Comparison of ENCODE assay signal across 8 cellular contexts in the genomic region with DNA sequence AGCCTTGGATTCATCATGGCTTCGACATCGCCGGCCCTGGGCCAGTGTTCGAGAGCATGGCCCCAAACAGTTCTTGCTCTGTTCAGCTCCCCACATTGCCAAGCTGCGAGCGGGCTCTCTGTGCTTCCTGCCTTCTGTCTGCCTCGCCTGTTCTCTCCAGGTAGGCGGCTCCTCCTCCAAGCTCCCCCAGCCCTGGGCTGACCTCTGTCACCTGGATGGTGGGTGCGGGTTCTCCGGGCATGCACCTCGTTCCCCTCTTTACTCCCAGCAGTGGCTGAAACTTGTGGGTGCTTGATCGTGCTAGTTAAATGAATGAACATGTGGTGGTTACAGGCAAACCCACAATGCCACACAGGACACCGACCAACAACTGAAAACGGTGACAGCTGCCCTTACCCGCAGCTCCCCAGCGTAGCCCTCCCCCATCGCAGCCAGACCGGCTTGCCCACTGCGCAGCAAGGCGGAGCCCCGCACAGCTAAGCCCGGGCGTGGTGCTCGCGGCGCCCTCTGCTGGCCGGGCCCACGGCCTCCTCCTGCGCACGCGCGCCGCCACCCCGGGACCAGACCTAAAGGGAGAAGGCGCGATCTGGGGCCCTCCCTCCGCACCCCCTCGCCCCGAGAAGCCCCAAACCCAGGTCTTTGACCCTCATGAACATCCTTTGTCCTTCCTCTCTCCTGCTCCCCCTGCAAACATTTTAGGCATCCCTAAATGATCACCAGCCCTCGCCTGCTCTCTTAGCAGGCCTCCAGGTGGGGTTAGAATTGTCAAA. TPM values are rescaled to one million over a fixed set of nuclear protein-coding genes. Genes with fewer than 3 reads are reported as not detected.
DNase-seq lines count a peak whose midpoint lies in the region; ATAC-seq, FAIRE-seq and TF ChIP-seq lines count a peak whose summit lies in the region.

No MANE protein-coding gene starts in this region.

- no peaks in the 10 kb centered on the region for H3K4me1 ChIP-seq in aorta (ENCODE audit: control insufficient read depth in 1 of 2, insufficient read depth in 2 of 2, low read length in 2 of 2)

- peak; percentile 93 for FAIRE-seq in GM12892 (lab: Jason Lieb, UNC)

- intact Hi-C loops in aorta (cut with DNase I), result loop anchor here (1.0 to 10.0 kb wide), 6 partner anchors 23 to 1021 kb away; a partner anchor contains a TSS

- no peaks in the 10 kb centered on the region for H3K27me3 ChIP-seq in aorta (ENCODE audit: control insufficient read depth in 1 of 2, insufficient read depth in 2 of 2, low read length in 1 of 2)

- ATAC-seq in HG02884 (IDR thresholded peaks at IDR 0.05; ENCODE audit: unreplicated experiment), result peak; percentile 66
- peak; percentile 95 for ATAC-seq in aorta (ENCODE audit: low FRiP score)

- no peaks in the 10 kb centered on the region for H3K9me3 ChIP-seq in aorta (ENCODE audit: control insufficient read depth, low read length)

- no peaks in the 10 kb centered on the region for H3K36me3 ChIP-seq in aorta (ENCODE audit: control insufficient read depth in 1 of 2, insufficient read depth in 2 of 2, low read length in 1 of 2)

- DNase-seq in GM12892 (ENCODE audit: insufficient read length) (peak; percentile 94), NCI-H1694 (lab: John Stamatoyannopoulos, UW) (peak; percentile 75), T-helper 2 cell (peak; percentile 82 to 88 (median 84)), anterior cingulate cortex (lab: John Stamatoyannopoulos, UW) (peak in 56 of 58 donors; percentile 15 to 91 (median 77)), hepatic stellate cell (ENCODE audit: low spot score) (peak; percentile 99), retina (peak; percentile 95), aorta (peak; percentile 93 to 95)

- TF ChIP-seq POLR2A in GM12892 (IDR thresholded peaks at IDR 0.05; ENCODE audit: low read depth, low read length), result no peak; the same call in 1 of the 2 replicates

- H3K4me3 ChIP-seq in aorta (ENCODE audit: low read length in 2 of 2), result peak overlapping the region; percentile 5 to 59

- 2 to 4% methylated on average over 32 to 40 of the region's 40 CpGs for WGBS in aorta, 2 donors

- H3K27ac ChIP-seq in aorta (ENCODE audit: low read depth in 1 of 2, low read length in 2 of 2), result peak overlapping the region in 1 of 2 donors; percentile 85

RNA-seq across cellular contexts. Expression of a gene that starts 22.9 kb away (rescaled TPM):
- 660 TPM for polyA plus RNA-seq in GM12892 (2012; ENCODE audit: missing spikeins)
- 100 to 1,000 TPM; 582 to 726 TPM for total RNA-seq in aorta
- 100 to 1,000 TPM; 372 to 801 TPM for polyA plus RNA-seq in aorta

RNA-seq across cellular contexts. Expression of a gene that starts 41.4 kb away (rescaled TPM):
- 9.7 TPM for polyA plus RNA-seq in GM12892 (2012; ENCODE audit: missing spikeins)
- total RNA-seq in aorta, result 1 to 10 TPM; 3.8 to 5.5 TPM
- polyA plus RNA-seq in aorta, result 100 to 1,000 TPM in 1 of 2 donors, 10 to 100 TPM in 1; 33.2 to 126 TPM

RNA-seq across cellular contexts. Expression of a gene that starts 46.4 kb away (rescaled TPM):
- not detected for polyA plus RNA-seq in GM12892 (2012; ENCODE audit: missing spikeins)
- total RNA-seq in aorta, result not detected
- polyA plus RNA-seq in aorta, result not detected

RNA-seq across cellular contexts. Expression of a gene that starts 53.2 kb away (rescaled TPM):
- not detected for polyA plus RNA-seq in GM12892 (2012; ENCODE audit: missing spikeins)
- under 1 TPM; 0.30 to 0.65 TPM for total RNA-seq in aorta
- polyA plus RNA-seq in aorta, result 10 to 100 TPM in 1 of 2 donors, 1 to 10 TPM in 1; 6.9 to 15.7 TPM
